1 cellular context compared by ENCODE assay signal in genomic region chr9:134568116-134568515, GRCh38.
TF ChIP-seq lines count a peak whose summit lies in the region.

No MANE protein-coding gene starts in this region.

TF ChIP-seq in HepG2, 621 proteins besides CTCF, POLR2A, EP300 and RAD21 (continued from another document):
- TF ChIP-seq ZBTB10 (CRISPR knock-in tag; IDR thresholded peaks at IDR 0.05; ENCODE audit: borderline replicate concordance) (no peak), ZSCAN21 (CRISPR knock-in tag; IDR thresholded peaks at IDR 0.05; ENCODE audit: borderline replicate concordance) (no peak), ZNF335 (CRISPR knock-in tag; IDR thresholded peaks at IDR 0.05) (no peak), DBP (CRISPR knock-in tag; IDR thresholded peaks at IDR 0.05; ENCODE audit: not compliant biosample characterization) (no peak)
